ENCODE assay signal across 2 cellular contexts in the genomic region with DNA sequence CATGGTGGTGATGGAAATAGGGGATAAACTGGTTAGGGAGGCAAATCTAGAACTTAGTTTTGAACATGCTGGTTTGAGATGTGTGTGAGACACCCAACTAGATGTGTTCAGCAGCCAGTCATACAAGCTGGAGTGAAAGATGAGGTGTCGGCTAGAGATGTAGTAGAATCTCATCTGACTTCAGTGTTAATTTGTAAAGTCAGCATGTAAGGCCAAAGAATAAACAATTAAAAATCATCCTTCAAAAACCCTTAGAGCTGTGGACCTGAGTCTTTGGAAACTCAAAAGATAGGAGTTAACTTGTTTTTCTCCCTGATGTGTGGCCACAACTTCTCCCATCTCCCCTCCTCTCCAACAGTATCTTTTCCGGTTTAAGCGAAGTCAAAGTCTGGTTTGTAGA.
TF ChIP-seq lines count a peak whose summit lies in the region.

No MANE protein-coding gene starts in this region.

TF ChIP-seq in A549, 52 proteins besides CTCF, POLR2A, EP300 and RAD21:
- TF ChIP-seq, protein P1, sequence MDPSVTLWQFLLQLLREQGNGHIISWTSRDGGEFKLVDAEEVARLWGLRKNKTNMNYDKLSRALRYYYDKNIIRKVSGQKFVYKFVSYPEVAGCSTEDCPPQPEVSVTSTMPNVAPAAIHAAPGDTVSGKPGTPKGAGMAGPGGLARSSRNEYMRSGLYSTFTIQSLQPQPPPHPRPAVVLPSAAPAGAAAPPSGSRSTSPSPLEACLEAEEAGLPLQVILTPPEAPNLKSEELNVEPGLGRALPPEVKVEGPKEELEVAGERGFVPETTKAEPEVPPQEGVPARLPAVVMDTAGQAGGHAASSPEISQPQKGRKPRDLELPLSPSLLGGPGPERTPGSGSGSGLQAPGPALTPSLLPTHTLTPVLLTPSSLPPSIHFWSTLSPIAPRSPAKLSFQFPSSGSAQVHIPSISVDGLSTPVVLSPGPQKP (IDR thresholded peaks at IDR 0.05; ENCODE audit: low read depth, low read length) = no peak
- TF ChIP-seq MAFK (IDR thresholded peaks at IDR 0.05; ENCODE audit: partially characterized antibody) = peak; percentile 24
- no peak for TF ChIP-seq EHMT2 (IDR thresholded peaks at IDR 0.05; ENCODE audit: low read depth)
- no peak for TF ChIP-seq TP53 (CRISPR knock-in tag; IDR thresholded peaks at IDR 0.05)
- TF ChIP-seq GATA3 (IDR thresholded peaks at IDR 0.05; ENCODE audit: borderline replicate concordance) = no peak
- no peak for TF ChIP-seq RFX5 (IDR thresholded peaks at IDR 0.05)
TF ChIP-seq in A549: peak in this region for 1.

TF ChIP-seq in K562, 482 proteins besides CTCF, POLR2A, EP300 and RAD21:
- TF ChIP-seq ZNF316 (IDR thresholded peaks at IDR 0.05) (peak; percentile 74), CEBPG (CRISPR knock-in tag; IDR thresholded peaks at IDR 0.05) (no peak), CEBPG (tag; conservative IDR thresholded peaks at IDR 0.05 in 1 of 2, IDR thresholded peaks at IDR 0.05 in 1 of 2) (0 out of 4 replicates have a peak, but pooled peaks of 1 of the 2 experiments have one; percentile 4), C11orf30 (IDR thresholded peaks at IDR 0.05; ENCODE audit: low read depth) (peak; percentile 56; the same call in 1 of the 2 replicates), CBX8 (IDR thresholded peaks at IDR 0.05; ENCODE audit: borderline replicate concordance, extremely low read depth, low read depth, low read length, poor library complexity, severe bottlenecking) (no peak)
